Comparison of ENCODE assay signal across 16 cellular contexts in the genomic region with DNA sequence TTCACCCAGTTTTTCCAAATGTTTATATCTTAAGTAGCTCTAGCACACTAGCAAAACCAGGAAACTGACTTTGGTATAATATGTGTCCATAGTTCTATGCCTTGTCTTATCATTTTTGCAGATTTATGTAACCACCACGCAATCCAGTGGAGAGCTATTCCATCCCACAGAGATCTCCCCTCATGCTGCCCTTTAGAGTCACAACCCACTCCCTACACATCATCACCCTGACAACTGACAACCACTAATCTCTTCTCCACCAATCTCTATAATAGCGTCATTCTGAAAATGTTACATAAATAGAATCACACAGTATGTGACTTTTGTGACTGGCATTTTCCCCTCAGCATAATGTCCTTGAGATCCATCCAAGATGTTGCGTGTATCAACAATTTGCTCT. TPM values are rescaled to one million over a fixed set of nuclear protein-coding genes. Genes with fewer than 3 reads are reported as not detected.
DNase-seq lines count a peak whose midpoint lies in the region; ATAC-seq and TF ChIP-seq lines count a peak whose summit lies in the region.
"Had no signal": no experiment of that assay in that cellular context is flagged by ENCODE, and none has a peak within 500 bp of the region (broad histone marks: within the 10 kb centered on the region; RNA-seq: fewer than 3 reads in every experiment).

No MANE protein-coding gene starts in this region.

- CTCF ChIA-PET in activated CD4-positive, alpha-beta T cell treated with anti-CD3 and anti-CD28 coated beads for 36 hours (lab: Charles Lee) = no interaction called here

- H3K36me3 ChIP-seq in heart right ventricle = no peaks in the 10 kb centered on the region

- H3K4me1 ChIP-seq in heart right ventricle = no peaks in the 10 kb centered on the region
- H3K4me1 ChIP-seq: A549, Caco-2 had no signal

- H3K4me3 Mint-ChIP-seq in activated CD4-positive, alpha-beta T cell treated with anti-CD3 and anti-CD28 coated beads for 36 hours = no peak overlapping the region
- H3K4me3 Mint-ChIP-seq in endothelial cell (ENCODE audit: unreplicated experiment) = no peak overlapping the region
- H3K4me3 Mint-ChIP-seq in stimulated activated effector memory CD8-positive, alpha-beta T cell treated with anti-CD3 and anti-CD28 coated beads, Interleukin-12 subunit alpha, Interleukin-12 subunit beta, amount 100 ng/mL, for 72 hours = no peak overlapping the region
- H3K4me3 Mint-ChIP-seq: CD4-positive, alpha-beta T cell; H9 had no signal

- H3K4me3 ChIP-seq in heart right ventricle = no peak overlapping the region
- H3K4me3 ChIP-seq: A549 had no signal

- H3K9me3 Mint-ChIP-seq in activated CD4-positive, alpha-beta T cell treated with anti-CD3 and anti-CD28 coated beads for 36 hours (ENCODE audit: low read depth) = no peaks in the 10 kb centered on the region
- H3K9me3 Mint-ChIP-seq in endothelial cell (ENCODE audit: unreplicated experiment) = no peaks in the 10 kb centered on the region
- H3K9me3 Mint-ChIP-seq in stimulated activated effector memory CD8-positive, alpha-beta T cell treated with anti-CD3 and anti-CD28 coated beads, Interleukin-12 subunit alpha, Interleukin-12 subunit beta, amount 100 ng/mL, for 72 hours = no peaks in the 10 kb centered on the region
- H3K9me3 Mint-ChIP-seq: CD4-positive, alpha-beta T cell had no signal

- ATAC-seq in activated CD4-positive, alpha-beta T cell treated with anti-CD3 and anti-CD28 coated beads for 36 hours = peak; percentile 42
- ATAC-seq in left ventricle myocardium superior = peak; percentile 66
- ATAC-seq in heart right ventricle = no peak
- ATAC-seq in stimulated activated effector memory CD8-positive, alpha-beta T cell treated with anti-CD3 and anti-CD28 coated beads, Interleukin-12 subunit alpha, Interleukin-12 subunit beta, amount 100 ng/mL, for 72 hours = no peak
- ATAC-seq: A549 had no signal

- no peak for DNase-seq in activated CD4-positive, alpha-beta T cell treated with anti-CD3 and anti-CD28 coated beads for 36 hours
- no peak for DNase-seq in activated CD4-positive, alpha-beta T cell treated with anti-CD3 and anti-CD28 coated beads for 48 hours
- no peak for DNase-seq in left ventricle myocardium superior
- DNase-seq in heart right ventricle = no peak
- no peak for DNase-seq in endothelial cell (ENCODE audit: low spot score)
- no peak for DNase-seq in activated CD8-positive, alpha-beta memory T cell treated with anti-CD3 and anti-CD28 coated beads for 24 hours
- DNase-seq in stimulated activated effector memory CD8-positive, alpha-beta T cell treated with anti-CD3 and anti-CD28 coated beads, Interleukin-12 subunit alpha, Interleukin-12 subunit beta, amount 100 ng/mL, for 72 hours (ENCODE audit: low spot score in 2 of 2) = no peak
- DNase-seq: AML-193; Caco-2; CD4-positive, alpha-beta T cell; H9 had no signal

- no peak overlapping the region for H3K27ac ChIP-seq in heart right ventricle
- H3K27ac ChIP-seq: 22Rv1, A549, C4-2B had no signal

- H3K36me3 Mint-ChIP-seq in activated CD4-positive, alpha-beta T cell treated with anti-CD3 and anti-CD28 coated beads for 36 hours (ENCODE audit: low read depth) = no peaks in the 10 kb centered on the region
- H3K36me3 Mint-ChIP-seq in endothelial cell (ENCODE audit: low read depth, unreplicated experiment) = no peaks in the 10 kb centered on the region
- no peaks in the 10 kb centered on the region for H3K36me3 Mint-ChIP-seq in stimulated activated effector memory CD8-positive, alpha-beta T cell treated with anti-CD3 and anti-CD28 coated beads, Interleukin-12 subunit alpha, Interleukin-12 subunit beta, amount 100 ng/mL, for 72 hours

- no peaks in the 10 kb centered on the region for H3K27me3 ChIP-seq in heart right ventricle

- no peaks in the 10 kb centered on the region for H3K9me3 ChIP-seq in heart right ventricle
- H3K9me3 ChIP-seq: A549, Caco-2 had no signal

- POLR2A ChIA-PET in activated CD4-positive, alpha-beta T cell treated with anti-CD3 and anti-CD28 coated beads for 36 hours (lab: Charles Lee) = no interaction called here

- peaks cover 7% of the 10 kb centered on the region for H3K4me1 Mint-ChIP-seq in activated CD4-positive, alpha-beta T cell treated with anti-CD3 and anti-CD28 coated beads for 36 hours
- H3K4me1 Mint-ChIP-seq in endothelial cell (ENCODE audit: unreplicated experiment) = no peaks in the 10 kb centered on the region
- H3K4me1 Mint-ChIP-seq in stimulated activated effector memory CD8-positive, alpha-beta T cell treated with anti-CD3 and anti-CD28 coated beads, Interleukin-12 subunit alpha, Interleukin-12 subunit beta, amount 100 ng/mL, for 72 hours = no peaks in the 10 kb centered on the region

- intact Hi-C loops in activated CD4-positive, alpha-beta T cell treated with anti-CD3 and anti-CD28 coated beads for 36 hours (cut with DNase I, micrococcal nuclease) = loop anchor here (1.0 kb wide), 1 partner anchor 9 kb away; no protein-coding TSS in a partner anchor
- intact Hi-C loops in left ventricle myocardium superior (cut with micrococcal nuclease) = no loop called here
- intact Hi-C loops in heart right ventricle (cut with DNase I) = no loop called here

- H3K27ac Mint-ChIP-seq in activated CD4-positive, alpha-beta T cell treated with anti-CD3 and anti-CD28 coated beads for 36 hours = no peak overlapping the region
- H3K27ac Mint-ChIP-seq in endothelial cell (ENCODE audit: unreplicated experiment) = peak overlapping the region; percentile 7
- H3K27ac Mint-ChIP-seq in stimulated activated effector memory CD8-positive, alpha-beta T cell treated with anti-CD3 and anti-CD28 coated beads, Interleukin-12 subunit alpha, Interleukin-12 subunit beta, amount 100 ng/mL, for 72 hours = no peak overlapping the region
- H3K27ac Mint-ChIP-seq: CD4-positive, alpha-beta T cell; H9 had no signal

- peaks cover 10% of the 10 kb centered on the region for H3K27me3 Mint-ChIP-seq in activated CD4-positive, alpha-beta T cell treated with anti-CD3 and anti-CD28 coated beads for 36 hours
- H3K27me3 Mint-ChIP-seq in endothelial cell (ENCODE audit: unreplicated experiment) = no peaks in the 10 kb centered on the region

- TF ChIP-seq CTCF in heart right ventricle (IDR thresholded peaks at IDR 0.05) = no peak
- no peak for TF ChIP-seq CTCF in endothelial cell (IDR thresholded peaks at IDR 0.05; ENCODE audit: unreplicated experiment)

- 22 to 28% methylated on average over 3 of the region's 3 CpGs for WGBS in heart right ventricle, 2 donors

RNA-seq across cellular contexts. Expression of a gene that starts 29.1 kb away (rescaled TPM):
- total RNA-seq in activated CD4-positive, alpha-beta T cell treated with anti-CD3 and anti-CD28 coated beads for 36 hours = 1 to 10 TPM; 4.1 to 4.7 TPM
- total RNA-seq in left ventricle myocardium superior = 19.5 TPM
- total RNA-seq in heart right ventricle = 100 to 1,000 TPM in 1 of 10 donors, 10 to 100 TPM in 8, 1 to 10 TPM in 1; 5.8 to 109 (median 48.8) TPM
- polyA plus RNA-seq in heart right ventricle = 1 to 10 TPM in 1 of 2 donors, under 1 TPM in 1; 0.29 to 3.0 TPM
- total RNA-seq in endothelial cell (ENCODE audit: unreplicated experiment) = 0.82 TPM
- total RNA-seq: Caco-2, HT-29 had no signal
- polyA plus RNA-seq: A549, BJ had no signal

Comparison
In these comparisons a context has a peak if more than half of its experiments do, and no peak if none do; other contexts are left out.
1. ATAC-seq: peak in activated CD4-positive, alpha-beta T cell treated with anti-CD3 and anti-CD28 coated beads for 36 hours (single experiment) and left ventricle myocardium superior (single experiment); none in heart right ventricle (0 of 8) and stimulated activated effector memory CD8-positive, alpha-beta T cell treated with anti-CD3 and anti-CD28 coated beads, Interleukin-12 subunit alpha, Interleukin-12 subunit beta, amount 100 ng/mL, for 72 hours (single experiment).
2. intact Hi-C loops: an anchor here in activated CD4-positive, alpha-beta T cell treated with anti-CD3 and anti-CD28 coated beads for 36 hours (1.0 kb wide); none called in left ventricle myocardium superior and heart right ventricle.